32 cellular contexts compared by ENCODE assay signal in the genomic region with DNA sequence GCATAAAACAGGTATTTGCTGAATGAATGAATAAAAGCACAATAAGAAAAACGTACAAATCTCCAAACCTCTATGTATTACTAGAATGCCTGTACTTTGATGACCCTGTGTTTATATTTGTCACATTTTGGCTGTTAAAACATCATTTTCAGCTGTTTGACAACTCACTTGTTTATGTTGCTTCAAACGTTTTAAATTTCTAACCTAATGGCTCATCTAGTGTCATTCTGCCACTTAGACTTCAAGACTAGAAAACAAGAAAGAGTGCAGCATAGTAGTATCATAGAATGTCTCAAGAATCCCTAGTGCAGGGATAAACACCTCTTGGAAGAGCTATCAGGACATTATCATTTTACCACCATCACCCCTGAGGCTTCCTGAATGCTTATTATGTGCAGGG. TPM values are rescaled to one million over a fixed set of nuclear protein-coding genes. Genes with fewer than 3 reads are reported as not detected.
"Had no signal": no experiment of that assay in that cellular context is flagged by ENCODE, and none has a peak within 500 bp of the region (broad histone marks: within the 10 kb centered on the region; RNA-seq: fewer than 3 reads in every experiment).

No MANE protein-coding gene starts in this region.

- ATAC-seq: naive thymus-derived CD8-positive, alpha-beta T cell; natural killer cell treated with Interleukin-12 subunit alpha and Interleukin-12 subunit beta and Interleukin-15 and Interleukin-18, amount 100 ng/mL, for 72 hours; psoas muscle; right cardiac atrium; right lobe of liver; stimulated activated memory B cell treated with anti-CD40 and anti-IgM and Interleukin-4, amounts not matched to agents 10 μg/mL and 1 μg/mL and 100 μg/mL, for 72 hours; stimulated activated naive CD8-positive, alpha-beta T cell treated with anti-CD3 and anti-CD28 coated beads, Interleukin-15, amount 100 ng/mL, for 72 hours; stimulated activated naive CD8-positive, alpha-beta T cell treated with anti-CD3 and anti-CD28 coated beads, Interleukin-15, Interleukin-2, amounts not matched to agents 100 U/mL and 50 U/mL, for 24 hours had no signal

- H3K4me1 ChIP-seq: neural progenitor cell, parathyroid adenoma, psoas muscle, right lobe of liver, spleen, tibial artery, upper lobe of left lung, uterus had no signal

- H2AFZ ChIP-seq: neural progenitor cell, parathyroid adenoma had no signal

- H3K9me3 ChIP-seq: ovary, psoas muscle, right lobe of liver, sigmoid colon, suprapubic skin, testis, tibial artery, transverse colon, upper lobe of left lung, uterus had no signal

- DNase-seq: naive B cell; naive thymus-derived CD8-positive, alpha-beta T cell; nephron progenitor cell; occipital lobe; ovary; posterior cingulate gyrus; psoas muscle; right cardiac atrium; right lobe of liver; sigmoid colon; spleen; stimulated activated CD4-positive, alpha-beta T cell treated with anti-CD3 and anti-CD28 coated beads, Interleukin-12 subunit alpha, Interleukin-12 subunit beta, amount 100 ng/mL, for 4 hours; stimulated activated CD4-positive, alpha-beta T cell treated with anti-CD3 and anti-CD28 coated beads, Interleukin-1b, Interleukin-23, amount 100 ng/mL, for 48 hours; stimulated activated CD4-positive, alpha-beta T cell treated with anti-CD3 and anti-CD28 coated beads, Interleukin-4, amount 100 ng/mL, for 1 hour; stimulated activated CD4-positive, alpha-beta T cell treated with anti-CD3 and anti-CD28 coated beads, Interleukin-4, amount 100 ng/mL, for 4 hours; stimulated activated CD8-positive, alpha-beta memory T cell treated with anti-CD3 and anti-CD28 coated beads, Interleukin-4, amount 100 ng/mL, for 48 hours; stimulated activated naive CD4-positive, alpha-beta T cell; stimulated activated naive CD8-positive, alpha-beta T cell treated with anti-CD3 and anti-CD28 coated beads, Interleukin-15, amount 100 ng/mL, for 72 hours; stimulated activated naive CD8-positive, alpha-beta T cell treated with anti-CD3 and anti-CD28 coated beads, Interleukin-15, Interleukin-2, amounts not matched to agents 100 U/mL and 50 U/mL, for 24 hours; substantia nigra; testis; tibial artery; transverse colon; upper lobe of left lung; uterus had no signal

- H3K27ac ChIP-seq: neural progenitor cell, ovary, parathyroid adenoma, psoas muscle, right lobe of liver, sigmoid colon, skin epidermis, spleen, suprapubic skin, testis, tibial artery, transverse colon, upper lobe of left lung, uterus had no signal

- H3K4me3 ChIP-seq: neural progenitor cell, ovary, psoas muscle, right lobe of liver, sigmoid colon, skin epidermis, smooth muscle cell, spleen, suprapubic skin, testis, tibial artery, transverse colon, upper lobe of left lung, uterus had no signal

- H3K27me3 ChIP-seq: neural progenitor cell, ovary, right lobe of liver, sigmoid colon, suprapubic skin, testis, tibial artery, transverse colon, upper lobe of left lung, uterus had no signal

- H3K4me2 ChIP-seq: neural progenitor cell, smooth muscle cell had no signal

- H3K36me3 ChIP-seq: neural progenitor cell, ovary, right lobe of liver, sigmoid colon, spleen, suprapubic skin, tibial artery, transverse colon, upper lobe of left lung, uterus had no signal

- H3K9ac ChIP-seq: neural progenitor cell, parathyroid adenoma had no signal

- H3K79me2 ChIP-seq: parathyroid adenoma had no signal

RNA-seq across cellular contexts. Expression of a gene that starts 19.4 kb away (rescaled TPM):
- polyA plus RNA-seq: naive thymus-derived CD8-positive, alpha-beta T cell had no signal

RNA-seq across cellular contexts. Expression of a gene that starts 56.9 kb away (rescaled TPM):
- total RNA-seq: naive thymus-derived CD8-positive, alpha-beta T cell; right lobe of liver; suprapubic skin had no signal
- polyA plus RNA-seq: naive thymus-derived CD8-positive, alpha-beta T cell had no signal
